In genomic region chr12:19671695-19672094, GRCh38 we compare ENCODE assay signal across 25 cellular contexts.
"Had no signal": no experiment of that assay in that cellular context is flagged by ENCODE, and none has a peak within 500 bp of the region (broad histone marks: within the 10 kb centered on the region; RNA-seq: fewer than 3 reads in every experiment).

No MANE protein-coding gene starts in this region.

- H3K4me3 Mint-ChIP-seq: activated B cell treated with CpG ODN at 0.5 μM for 24 hours; activated CD4-positive, alpha-beta T cell treated with anti-CD3 and anti-CD28 coated beads for 36 hours; activated naive CD8-positive, alpha-beta T cell; activated T-cell treated with anti-CD3 and anti-CD28 coated beads, Interleukin-2, amount 50 U/mL, for 24 hours; central memory CD8-positive, alpha-beta T cell; mesothelial cell of epicardium; naive thymus-derived CD8-positive, alpha-beta T cell; neural progenitor cell; stimulated activated naive B cell treated with anti-CD40 and anti-IgM and Interleukin-4, amounts not matched to agents 10 μg/mL and 1 μg/mL and 100 μg/mL, for 72 hours had no signal

- DNase-seq: activated B cell treated with CpG ODN at 0.5 μM for 24 hours; activated CD4-positive, alpha-beta T cell treated with anti-CD3 and anti-CD28 coated beads for 36 hours; activated CD4-positive, alpha-beta T cell treated with anti-CD3 and anti-CD28 coated beads, Interleukin-2, amount 50 U/mL, for 4 hours; activated CD8-positive, alpha-beta memory T cell treated with anti-CD3 and anti-CD28 coated beads for 24 hours; activated CD8-positive, alpha-beta memory T cell treated with anti-CD3 and anti-CD28 coated beads, Interleukin-2, amount 50 U/mL, for 4 hours; activated naive CD4-positive, alpha-beta T cell; activated T-cell treated with anti-CD3 and anti-CD28 coated beads, Interleukin-2, amount 50 U/mL, for 24 hours; colonic mucosa; esophagus squamous epithelium; gastrocnemius medialis; hippocampal formation; left ventricle myocardium superior; mammary epithelial cell; naive thymus-derived CD8-positive, alpha-beta T cell; posterior cingulate gyrus; right lobe of liver; stimulated activated naive B cell treated with anti-CD40 and anti-IgM and Interleukin-4, amounts not matched to agents 10 μg/mL and 1 μg/mL and 100 μg/mL, for 72 hours; T1000; transverse colon had no signal

- H3K4me1 Mint-ChIP-seq: activated B cell treated with CpG ODN at 0.5 μM for 24 hours; central memory CD8-positive, alpha-beta T cell; naive thymus-derived CD8-positive, alpha-beta T cell; neural progenitor cell; stimulated activated naive B cell treated with anti-CD40 and anti-IgM and Interleukin-4, amounts not matched to agents 10 μg/mL and 1 μg/mL and 100 μg/mL, for 72 hours had no signal

- H3K36me3 ChIP-seq: breast epithelium, colonic mucosa, esophagus squamous epithelium, gastrocnemius medialis, neural progenitor cell, right lobe of liver, transverse colon had no signal

- H3K4me3 ChIP-seq: breast epithelium, colonic mucosa, esophagus squamous epithelium, gastrocnemius medialis, neural progenitor cell, right lobe of liver, skin epidermis, transverse colon had no signal

- ATAC-seq: activated CD4-positive, alpha-beta T cell treated with anti-CD3 and anti-CD28 coated beads for 36 hours; gastrocnemius medialis; left ventricle myocardium superior; naive thymus-derived CD8-positive, alpha-beta T cell; right lobe of liver; stimulated activated naive B cell treated with anti-CD40 and anti-IgM and Interleukin-4, amounts not matched to agents 10 μg/mL and 1 μg/mL and 100 μg/mL, for 72 hours had no signal

- H3K9me3 ChIP-seq: breast epithelium, colonic mucosa, esophagus squamous epithelium, gastrocnemius medialis, right lobe of liver, transverse colon had no signal

- H3K4me1 ChIP-seq: breast epithelium, colonic mucosa, gastrocnemius medialis, neural progenitor cell, right lobe of liver, transverse colon had no signal

- H3K27me3 Mint-ChIP-seq: activated B cell treated with CpG ODN at 0.5 μM for 24 hours; activated CD4-positive, alpha-beta T cell treated with anti-CD3 and anti-CD28 coated beads for 36 hours; activated naive CD8-positive, alpha-beta T cell; activated T-cell treated with anti-CD3 and anti-CD28 coated beads, Interleukin-2, amount 50 U/mL, for 24 hours; central memory CD8-positive, alpha-beta T cell; naive thymus-derived CD8-positive, alpha-beta T cell; stimulated activated naive B cell treated with anti-CD40 and anti-IgM and Interleukin-4, amounts not matched to agents 10 μg/mL and 1 μg/mL and 100 μg/mL, for 72 hours had no signal

- H3K36me3 Mint-ChIP-seq: mesothelial cell of epicardium; neural progenitor cell; stimulated activated naive B cell treated with anti-CD40 and anti-IgM and Interleukin-4, amounts not matched to agents 10 μg/mL and 1 μg/mL and 100 μg/mL, for 72 hours had no signal

- H3K27me3 ChIP-seq: breast epithelium, colonic mucosa, esophagus squamous epithelium, gastrocnemius medialis, neural progenitor cell, right lobe of liver, transverse colon had no signal

- H3K9me3 Mint-ChIP-seq: activated B cell treated with CpG ODN at 0.5 μM for 24 hours had no signal
